ENCODE assay signal across 30 cellular contexts in genomic region chr9:31124389-31124788, GRCh38.
"Had no signal": no experiment of that assay in that cellular context is flagged by ENCODE, and none has a peak within 500 bp of the region (broad histone marks: within the 10 kb centered on the region; RNA-seq: fewer than 3 reads in every experiment).

No MANE protein-coding gene starts in this region.

- H3K4me2 ChIP-seq: smooth muscle cell had no signal

- FAIRE-seq: urothelium cell line had no signal

- H2AFZ ChIP-seq: parathyroid adenoma had no signal

- H3K9me3 ChIP-seq: ovary, spleen, thoracic aorta, thyroid gland, tibial nerve, upper lobe of left lung, vagina had no signal

- H3K36me3 ChIP-seq: ovary, spleen, thoracic aorta, thyroid gland, tibial nerve, upper lobe of left lung, vagina had no signal

- H3K79me2 ChIP-seq: parathyroid adenoma had no signal

- H3K4me1 ChIP-seq: parathyroid adenoma, psoas muscle, spleen, thyroid gland, tibial nerve, upper lobe of left lung, vagina had no signal

- H3K27me3 ChIP-seq: ovary, spleen, thyroid gland, tibial nerve, upper lobe of left lung, vagina had no signal

- DNase-seq: naive B cell; naive thymus-derived CD8-positive, alpha-beta T cell; nephron progenitor cell; occipital lobe; ovary; posterior cingulate gyrus; psoas muscle; right cardiac atrium; spleen; stimulated activated CD4-positive, alpha-beta T cell treated with anti-CD3 and anti-CD28 coated beads, Interleukin-12 subunit alpha, Interleukin-12 subunit beta, amount 100 ng/mL, for 4 hours; stimulated activated CD4-positive, alpha-beta T cell treated with anti-CD3 and anti-CD28 coated beads, Interleukin-1b, Interleukin-23, amount 100 ng/mL, for 48 hours; stimulated activated CD4-positive, alpha-beta T cell treated with anti-CD3 and anti-CD28 coated beads, Interleukin-4, amount 100 ng/mL, for 1 hour; stimulated activated CD4-positive, alpha-beta T cell treated with anti-CD3 and anti-CD28 coated beads, Interleukin-4, amount 100 ng/mL, for 4 hours; stimulated activated CD8-positive, alpha-beta memory T cell treated with anti-CD3 and anti-CD28 coated beads, Interleukin-4, amount 100 ng/mL, for 48 hours; stimulated activated naive CD4-positive, alpha-beta T cell; stimulated activated naive CD8-positive, alpha-beta T cell treated with anti-CD3 and anti-CD28 coated beads, Interleukin-15, amount 100 ng/mL, for 72 hours; stimulated activated naive CD8-positive, alpha-beta T cell treated with anti-CD3 and anti-CD28 coated beads, Interleukin-15, Interleukin-2, amounts not matched to agents 100 U/mL and 50 U/mL, for 24 hours; thyroid gland; trophoblast cell; upper lobe of left lung had no signal

- ATAC-seq: naive thymus-derived CD8-positive, alpha-beta T cell; natural killer cell treated with Interleukin-12 subunit alpha and Interleukin-12 subunit beta and Interleukin-15 and Interleukin-18, amount 100 ng/mL, for 72 hours; psoas muscle; right cardiac atrium; sciatic nerve; stimulated activated memory B cell treated with anti-CD40 and anti-IgM and Interleukin-4, amounts not matched to agents 10 μg/mL and 1 μg/mL and 100 μg/mL, for 72 hours; stimulated activated naive CD8-positive, alpha-beta T cell treated with anti-CD3 and anti-CD28 coated beads, Interleukin-15, amount 100 ng/mL, for 72 hours; stimulated activated naive CD8-positive, alpha-beta T cell treated with anti-CD3 and anti-CD28 coated beads, Interleukin-15, Interleukin-2, amounts not matched to agents 100 U/mL and 50 U/mL, for 24 hours had no signal

- H3K9ac ChIP-seq: parathyroid adenoma had no signal

- H3K27ac ChIP-seq: ovary, parathyroid adenoma, psoas muscle, skin epidermis, spleen, thoracic aorta, thyroid gland, tibial nerve, upper lobe of left lung, vagina had no signal

- H3K4me3 ChIP-seq: ovary, psoas muscle, skin epidermis, smooth muscle cell, spleen, thoracic aorta, thyroid gland, tibial nerve, upper lobe of left lung, vagina had no signal
